19 cellular contexts compared by ENCODE assay signal in genomic region chrX:39841604-39842003, GRCh38.
A peak's percentile ranks its signal among the peaks of the same experiment; 100 is the strongest.
DNase-seq lines count a peak whose midpoint lies in the region; ATAC-seq and TF ChIP-seq lines count a peak whose summit lies in the region.
"Had no signal": no experiment of that assay in that cellular context is flagged by ENCODE, and none has a peak within 500 bp of the region (broad histone marks: within the 10 kb centered on the region; RNA-seq: fewer than 3 reads in every experiment).

No MANE protein-coding gene starts in this region.

- no peaks in the 10 kb centered on the region for H3K79me1 ChIP-seq in mesendoderm (ENCODE audit: low read length)

- no peak overlapping the region for H3K4me3 Mint-ChIP-seq in brain

- H3K4me3 ChIP-seq in mesendoderm (ENCODE audit: low read length), result no peak overlapping the region

- WGBS in mesendoderm (ENCODE audit: extremely low coverage, insufficient coverage, low lambda C conversion rate), result no CpG with 5 or more reads among the region's 6 CpGs

- H4K5ac ChIP-seq in mesendoderm (ENCODE audit: low read length), result no peak overlapping the region

- H4K8ac ChIP-seq in mesendoderm (ENCODE audit: low read depth, low read length), result no peak overlapping the region

- H3K36me3 Mint-ChIP-seq in brain, result no peaks in the 10 kb centered on the region

- no peak overlapping the region for H2BK15ac ChIP-seq in mesendoderm (replicated peaks; ENCODE audit: low read depth)

- no peak overlapping the region for H3K9ac ChIP-seq in mesendoderm (ENCODE audit: low read length)

- H3K79me2 ChIP-seq in mesendoderm (ENCODE audit: control insufficient read depth, insufficient read depth, low read length), result no peaks in the 10 kb centered on the region

- H3K27me3 Mint-ChIP-seq in brain, result peaks cover 3% of the 10 kb centered on the region

- no peak for ATAC-seq in HG02623 (IDR thresholded peaks at IDR 0.05; ENCODE audit: unreplicated experiment)

- no peak overlapping the region for H3K4ac ChIP-seq in mesendoderm (ENCODE audit: low read depth, low read length)

- H3K4me2 ChIP-seq in mesendoderm (ENCODE audit: low read length), result no peak overlapping the region

- peaks cover 63% of the 10 kb centered on the region for H3K4me1 Mint-ChIP-seq in brain

- H3K9me3 Mint-ChIP-seq in brain, result peaks cover 0 to 2% (median 0%) of the 10 kb centered on the region in 5 experiments

- no peak overlapping the region for H2AK5ac ChIP-seq in mesendoderm (ENCODE audit: low read length)

- no peak for TF ChIP-seq CTCF in brain (conservative IDR thresholded peaks at IDR 0.05)

- H3K4me1 ChIP-seq in mesendoderm (ENCODE audit: control insufficient read depth, low read depth, low read length), result no peaks in the 10 kb centered on the region

- DNase-seq in NCI-H82 (lab: John Stamatoyannopoulos, UW), result peak; percentile 22
- DNase-seq in NCI-H82 treated with DMSO at 0.1 percent for 48 hours (lab: John Stamatoyannopoulos, UW; ENCODE audit: unreplicated experiment), result no peak
- DNase-seq in mesendoderm, result no peak
- DNase-seq in NCI-H510A treated with DMSO at 0.1 percent for 48 hours (lab: John Stamatoyannopoulos, UW), result no peak
- no peak for DNase-seq in NCI-H1694 treated with DMSO at 0.1 percent for 48 hours (lab: John Stamatoyannopoulos, UW)
- DNase-seq: 8988T, EL, GF-D8, IMR-90, MV-4-11, NCI-H1105 treated with DMSO at 0.1 percent for 48 hours, NCI-H1694, NCI-H2081 treated with DMSO at 0.1 percent for 48 hours, NCI-H446 treated with DMSO at 0.1 percent for 48 hours, NCI-H748 treated with DMSO at 0.1 percent for 48 hours, Right ventricle myocardium superior had no signal

- no peak overlapping the region for H3K27ac ChIP-seq in mesendoderm (ENCODE audit: low read depth, low read length)
- H3K27ac ChIP-seq: C4-2B had no signal

- H3K18ac ChIP-seq in mesendoderm (ENCODE audit: low read length), result no peak overlapping the region

- H3K56ac ChIP-seq in mesendoderm (ENCODE audit: low read length), result peak overlapping the region; percentile 34

- H3K27me3 ChIP-seq in mesendoderm (ENCODE audit: insufficient read depth, low read length, poor library complexity), result no peaks in the 10 kb centered on the region

- no peak overlapping the region for H3K23ac ChIP-seq in mesendoderm (ENCODE audit: low read length)

- H3K36me3 ChIP-seq in mesendoderm (ENCODE audit: control insufficient read depth, insufficient read depth, low read length), result no peaks in the 10 kb centered on the region

- no peak overlapping the region for H2BK120ac ChIP-seq in mesendoderm (ENCODE audit: low read depth, low read length)

- H2BK5ac ChIP-seq in mesendoderm (ENCODE audit: low read length), result no peak overlapping the region

- H3K27ac Mint-ChIP-seq in brain, result peak overlapping the region in 3 of 5 experiments; percentile 59 to 82 (median 62)
